ENCODE assay signal across 20 cellular contexts in the genomic region with DNA sequence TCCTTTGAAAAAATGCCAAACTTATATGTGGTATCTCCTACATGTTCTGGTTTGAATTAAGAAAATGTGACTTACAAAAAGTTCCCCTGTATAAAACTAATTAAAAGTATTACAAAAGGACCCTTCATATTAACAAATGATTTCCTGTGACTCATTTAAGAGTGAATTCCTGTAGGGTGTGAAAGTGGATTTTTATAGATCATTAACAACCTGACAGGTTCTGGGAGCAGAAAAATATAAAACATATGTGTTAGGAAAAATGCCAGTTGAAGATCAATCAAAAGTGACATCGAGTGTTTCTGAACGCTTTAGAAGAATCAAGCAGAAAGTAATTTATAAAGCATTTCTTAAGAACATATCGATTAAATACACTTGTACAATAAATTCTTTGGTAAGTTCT. TPM values are rescaled to one million over a fixed set of nuclear protein-coding genes. Genes with fewer than 3 reads are reported as not detected.
A peak's percentile ranks its signal among the peaks of the same experiment; 100 is the strongest.
DNase-seq lines count a peak whose midpoint lies in the region; ATAC-seq and TF ChIP-seq lines count a peak whose summit lies in the region.
"Had no signal": no experiment of that assay in that cellular context is flagged by ENCODE, and none has a peak within 500 bp of the region (broad histone marks: within the 10 kb centered on the region; RNA-seq: fewer than 3 reads in every experiment).

No MANE protein-coding gene starts in this region.

- intact Hi-C loops in activated CD4-positive, alpha-beta T cell treated with anti-CD3 and anti-CD28 coated beads for 36 hours (cut with DNase I, micrococcal nuclease), result loop anchor here in 1 of 2 experiments (1.0 to 10.0 kb wide), 3 partner anchors 10 to 1855 kb away; partner anchors contain the start of genes NREP and PJA2
- intact Hi-C loops in body of pancreas (cut with DNase I), result no loop called here

- H3K4me1 ChIP-seq in body of pancreas, result no peaks in the 10 kb centered on the region

- WGBS in body of pancreas, 2 donors, result 22 to 31% methylated on average over 3 of the region's 3 CpGs

- POLR2A ChIA-PET in activated CD4-positive, alpha-beta T cell treated with anti-CD3 and anti-CD28 coated beads for 36 hours (lab: Charles Lee), result no interaction called here

- H3K4me3 Mint-ChIP-seq in activated CD4-positive, alpha-beta T cell treated with anti-CD3 and anti-CD28 coated beads for 36 hours, result no peak overlapping the region
- H3K4me3 Mint-ChIP-seq: GM23338, H9, HFFc6 had no signal

- TF ChIP-seq POLR2A in body of pancreas (IDR thresholded peaks at IDR 0.05), result no peak

- no peaks in the 10 kb centered on the region for H3K27me3 Mint-ChIP-seq in activated CD4-positive, alpha-beta T cell treated with anti-CD3 and anti-CD28 coated beads for 36 hours

- peaks cover 14% of the 10 kb centered on the region for H3K9me3 Mint-ChIP-seq in activated CD4-positive, alpha-beta T cell treated with anti-CD3 and anti-CD28 coated beads for 36 hours (ENCODE audit: low read depth)
- H3K9me3 Mint-ChIP-seq: HFFc6 had no signal

- no peak for DNase-seq in activated CD4-positive, alpha-beta T cell treated with anti-CD3 and anti-CD28 coated beads for 36 hours
- DNase-seq in activated CD4-positive, alpha-beta T cell treated with anti-CD3 and anti-CD28 coated beads for 4 hours, result no peak
- DNase-seq in NCI-H446 (lab: John Stamatoyannopoulos, UW) (peak; percentile 32 to 35), body of pancreas (no peak), kidney tubule cell (ENCODE audit: low spot score) (peak; percentile 38), iPS-NIHi11 (ENCODE audit: low spot score) (no peak)
- DNase-seq: DMS79 treated with DMSO at 0.1 percent for 48 hours, H9, HFFc6, KBM-7, MV-4-11, NCI-H1105, NCI-H2029, NCI-H526 treated with DMSO at 0.1 percent for 48 hours, SIG-M5 had no signal

- H3K9me3 ChIP-seq in body of pancreas, result no peaks in the 10 kb centered on the region

- no peaks in the 10 kb centered on the region for H3K27me3 ChIP-seq in body of pancreas

- H3K36me3 Mint-ChIP-seq in activated CD4-positive, alpha-beta T cell treated with anti-CD3 and anti-CD28 coated beads for 36 hours (ENCODE audit: low read depth), result peaks cover 34% of the 10 kb centered on the region

- no peak for ATAC-seq in activated CD4-positive, alpha-beta T cell treated with anti-CD3 and anti-CD28 coated beads for 36 hours
- ATAC-seq in body of pancreas (peak; percentile 45), GM21360 (IDR thresholded peaks at IDR 0.05; ENCODE audit: unreplicated experiment) (no peak), GM21786 (IDR thresholded peaks at IDR 0.05; ENCODE audit: unreplicated experiment) (no peak)
- ATAC-seq: GM23338 had no signal

- H3K27ac Mint-ChIP-seq in activated CD4-positive, alpha-beta T cell treated with anti-CD3 and anti-CD28 coated beads for 36 hours, result peak overlapping the region; percentile 23
- H3K27ac Mint-ChIP-seq: GM23338, H9, HFFc6 had no signal

- no peak overlapping the region for H3K27ac ChIP-seq in body of pancreas
- H3K27ac ChIP-seq: 22Rv1, SK-N-MC had no signal

- no peak overlapping the region for H3K4me3 ChIP-seq in body of pancreas
- H3K4me3 ChIP-seq: GM23338, SK-N-MC had no signal

- no peaks in the 10 kb centered on the region for H3K36me3 ChIP-seq in body of pancreas (replicated peaks in 1 of 2; ENCODE audit: insufficient read depth in 1 of 2, low read depth in 2 of 2)

- no peak for TF ChIP-seq CTCF in body of pancreas (IDR thresholded peaks at IDR 0.05)

- CTCF ChIA-PET in activated CD4-positive, alpha-beta T cell treated with anti-CD3 and anti-CD28 coated beads for 36 hours (lab: Charles Lee), result no interaction called here

- H3K4me1 Mint-ChIP-seq in activated CD4-positive, alpha-beta T cell treated with anti-CD3 and anti-CD28 coated beads for 36 hours, result peaks cover 49% of the 10 kb centered on the region

RNA-seq across cellular contexts. Expression of gene CAMK4, which starts 35.5 kb away (rescaled TPM):
- 10 to 100 TPM; 49.4 to 53.1 TPM for total RNA-seq in activated CD4-positive, alpha-beta T cell treated with anti-CD3 and anti-CD28 coated beads for 36 hours
- total RNA-seq in body of pancreas, result under 1 TPM in 1 of 2 donors, not detected in 1; 0.78 TPM

Comparison
In these comparisons a context has a peak if more than half of its experiments do, and no peak if none do; other contexts are left out.
1. DNase-seq: peak in NCI-H446 (2 of 2) and kidney tubule cell (single experiment); none in activated CD4-positive, alpha-beta T cell treated with anti-CD3 and anti-CD28 coated beads for 36 hours (single experiment), activated CD4-positive, alpha-beta T cell treated with anti-CD3 and anti-CD28 coated beads for 4 hours (0 of 2), body of pancreas (0 of 4) and iPS-NIHi11 (single experiment).
2. RNA of gene CAMK4, which starts 35.5 kb away (total RNA-seq): 49.4 to 53.1 TPM in activated CD4-positive, alpha-beta T cell treated with anti-CD3 and anti-CD28 coated beads for 36 hours; 0.78 TPM in body of pancreas; every median in the first group is over 10 times any median in the second.